ENCODE assay signal across 1 cellular context in genomic region chr6:122620902-122621301, GRCh38.
TF ChIP-seq lines count a peak whose summit lies in the region.

No MANE protein-coding gene starts in this region.

TF ChIP-seq in GM23338, 12 proteins besides CTCF, POLR2A, EP300 and RAD21 (continued from another document):
- no peak for TF ChIP-seq ZNF462 (CRISPR knock-in tag; IDR thresholded peaks at IDR 0.05)
